In the genomic region with DNA sequence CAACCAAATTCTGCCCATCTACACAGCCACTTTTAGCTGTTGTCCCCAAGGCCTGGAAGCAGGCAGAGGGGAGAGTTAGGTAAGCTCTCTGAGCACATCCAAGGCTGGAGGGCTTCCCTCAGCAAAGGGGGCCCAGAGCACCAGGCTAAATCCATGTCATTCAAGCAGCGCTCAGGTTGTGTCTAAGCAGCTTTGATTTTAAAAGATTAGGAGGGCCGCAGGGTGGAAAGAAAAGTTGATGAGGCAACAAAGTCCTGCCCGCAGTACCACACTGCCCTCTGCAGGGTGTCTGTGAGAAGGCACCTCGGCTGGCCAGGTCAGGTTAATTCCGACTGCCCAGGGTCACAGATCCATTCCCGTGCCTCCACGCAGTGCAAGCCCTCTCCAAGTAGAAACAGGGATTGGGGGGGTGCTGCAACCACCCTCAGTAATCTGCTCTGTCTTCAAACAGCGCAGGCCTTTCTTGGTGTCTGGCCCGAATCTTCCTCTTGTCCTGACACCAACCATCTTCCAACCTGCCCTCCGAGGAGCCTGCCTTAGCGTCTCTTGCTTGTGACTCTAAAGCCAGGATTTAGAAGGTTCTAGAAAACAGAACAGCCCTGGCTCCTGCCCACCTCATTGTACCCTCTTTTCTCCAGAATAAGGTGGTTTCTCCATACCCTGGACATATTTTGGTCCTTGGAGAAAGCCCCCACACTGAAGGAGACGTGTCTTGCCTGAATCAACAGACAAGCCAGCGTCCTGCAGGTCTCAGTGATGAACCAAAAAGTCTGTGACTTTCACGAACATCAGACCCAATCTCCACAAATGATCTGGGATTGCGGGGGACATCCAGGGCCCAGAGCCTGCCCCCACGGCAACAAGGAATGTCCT, we compare ENCODE assay signal across 9 cellular contexts.
DNase-seq lines count a peak whose midpoint lies in the region; ATAC-seq and TF ChIP-seq lines count a peak whose summit lies in the region.
"Had no signal": no experiment of that assay in that cellular context is flagged by ENCODE, and none has a peak within 500 bp of the region (broad histone marks: within the 10 kb centered on the region; RNA-seq: fewer than 3 reads in every experiment).

No MANE protein-coding gene starts in this region.

- peak; percentile 96 for TF ChIP-seq CTCF in coronary artery (IDR thresholded peaks at IDR 0.05)
- peak; percentile 99 for TF ChIP-seq CTCF in liver (IDR thresholded peaks at IDR 0.05; ENCODE audit: low read depth, low read length, missing input control)

- H3K27ac ChIP-seq in coronary artery = peak overlapping the region in 1 of 2 donors; percentile 73
- no peak overlapping the region for H3K27ac ChIP-seq in liver (ENCODE audit: low read depth in 1 of 2, low read length in 2 of 2)
- H3K27ac ChIP-seq: SK-N-MC had no signal

- H3K4me3 ChIP-seq in coronary artery (no peak overlapping the region), liver (ENCODE audit: low read depth in 1 of 3, low read length in 3 of 3) (no peak overlapping the region)
- H3K4me3 ChIP-seq: SK-N-MC had no signal

- no peaks in the 10 kb centered on the region for H3K9me3 ChIP-seq in liver (ENCODE audit: control insufficient read depth in 4 of 4, low read length in 3 of 4)

- H3K27me3 ChIP-seq in liver (ENCODE audit: control insufficient read depth in 4 of 4, insufficient read depth in 4 of 4, low read length in 3 of 4) = no peaks in the 10 kb centered on the region

- peaks cover 0 to 6% (median 1%) of the 10 kb centered on the region in 4 donors for H3K4me1 ChIP-seq in liver (ENCODE audit: control insufficient read depth in 4 of 4, insufficient read depth in 4 of 4, low read length in 3 of 4)

- ATAC-seq in HG02870 (IDR thresholded peaks at IDR 0.05; ENCODE audit: unreplicated experiment) (peak; percentile 59), GM19467 (IDR thresholded peaks at IDR 0.05; ENCODE audit: unreplicated experiment) (no peak)

- peak; percentile 97 for TF ChIP-seq RAD21 in liver (IDR thresholded peaks at IDR 0.05)

- DNase-seq in DMS 273 treated with DMSO at 0.1 percent for 48 hours (lab: John Stamatoyannopoulos, UW) = peak; percentile 17
- DNase-seq in NCI-H526 treated with DMSO at 0.1 percent for 48 hours (lab: John Stamatoyannopoulos, UW) = peak; percentile 20
- DNase-seq in activated CD4-positive, alpha-beta T cell treated with anti-CD3 and anti-CD28 coated beads, Interleukin-2, amount 50 U/mL, for 1 hour = peak; percentile 68
- peak; percentile 82 for DNase-seq in coronary artery (ENCODE audit: low spot score)
- DNase-seq in stimulated activated CD4-positive, alpha-beta T cell treated with anti-CD3 and anti-CD28 coated beads, Interleukin-4, amount 100 ng/mL, for 1 hour = peak; percentile 71

- 40% methylated on average over 16 of the region's 16 CpGs for WGBS in liver

- no peak overlapping the region for H3K9ac ChIP-seq in liver (ENCODE audit: low read depth in 1 of 2, low read length in 2 of 2)

- no peaks in the 10 kb centered on the region for H3K36me3 ChIP-seq in liver (ENCODE audit: control insufficient read depth in 4 of 4, insufficient read depth in 3 of 4, low read depth in 1 of 4, low read length in 3 of 4)

TF ChIP-seq in liver, 16 proteins besides CTCF, POLR2A, EP300 and RAD21:
- TF ChIP-seq, protein P1, sequence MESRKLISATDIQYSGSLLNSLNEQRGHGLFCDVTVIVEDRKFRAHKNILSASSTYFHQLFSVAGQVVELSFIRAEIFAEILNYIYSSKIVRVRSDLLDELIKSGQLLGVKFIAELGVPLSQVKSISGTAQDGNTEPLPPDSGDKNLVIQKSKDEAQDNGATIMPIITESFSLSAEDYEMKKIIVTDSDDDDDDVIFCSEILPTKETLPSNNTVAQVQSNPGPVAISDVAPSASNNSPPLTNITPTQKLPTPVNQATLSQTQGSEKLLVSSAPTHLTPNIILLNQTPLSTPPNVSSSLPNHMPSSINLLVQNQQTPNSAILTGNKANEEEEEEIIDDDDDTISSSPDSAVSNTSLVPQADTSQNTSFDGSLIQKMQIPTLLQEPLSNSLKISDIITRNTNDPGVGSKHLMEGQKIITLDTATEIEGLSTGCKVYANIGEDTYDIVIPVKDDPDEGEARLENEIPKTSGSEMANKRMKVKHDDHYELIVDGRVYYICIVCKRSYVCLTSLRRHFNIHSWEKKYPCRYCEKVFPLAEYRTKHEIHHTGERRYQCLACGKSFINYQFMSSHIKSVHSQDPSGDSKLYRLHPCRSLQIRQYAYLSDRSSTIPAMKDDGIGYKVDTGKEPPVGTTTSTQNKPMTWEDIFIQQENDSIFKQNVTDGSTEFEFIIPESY (IDR thresholded peaks at IDR 0.05) = no peak
- TF ChIP-seq RXRA (IDR thresholded peaks at IDR 0.05) = peak in 1 of 2 donors; percentile 19
- TF ChIP-seq, protein P2, sequence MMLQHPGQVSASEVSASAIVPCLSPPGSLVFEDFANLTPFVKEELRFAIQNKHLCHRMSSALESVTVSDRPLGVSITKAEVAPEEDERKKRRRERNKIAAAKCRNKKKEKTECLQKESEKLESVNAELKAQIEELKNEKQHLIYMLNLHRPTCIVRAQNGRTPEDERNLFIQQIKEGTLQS (IDR thresholded peaks at IDR 0.05) = peak; percentile 69

Comparison
In these comparisons a context has a peak if more than half of its experiments do, and no peak if none do; other contexts are left out.
1. DNase-seq: peak in every context shown above with its lines; median percentile 82 in coronary artery; 71 in stimulated activated CD4-positive, alpha-beta T cell treated with anti-CD3 and anti-CD28 coated beads, Interleukin-4, amount 100 ng/mL, for 1 hour; 68 in activated CD4-positive, alpha-beta T cell treated with anti-CD3 and anti-CD28 coated beads, Interleukin-2, amount 50 U/mL, for 1 hour; 20 in NCI-H526 treated with DMSO at 0.1 percent for 48 hours; 17 in DMS 273 treated with DMSO at 0.1 percent for 48 hours.